In the genomic region with DNA sequence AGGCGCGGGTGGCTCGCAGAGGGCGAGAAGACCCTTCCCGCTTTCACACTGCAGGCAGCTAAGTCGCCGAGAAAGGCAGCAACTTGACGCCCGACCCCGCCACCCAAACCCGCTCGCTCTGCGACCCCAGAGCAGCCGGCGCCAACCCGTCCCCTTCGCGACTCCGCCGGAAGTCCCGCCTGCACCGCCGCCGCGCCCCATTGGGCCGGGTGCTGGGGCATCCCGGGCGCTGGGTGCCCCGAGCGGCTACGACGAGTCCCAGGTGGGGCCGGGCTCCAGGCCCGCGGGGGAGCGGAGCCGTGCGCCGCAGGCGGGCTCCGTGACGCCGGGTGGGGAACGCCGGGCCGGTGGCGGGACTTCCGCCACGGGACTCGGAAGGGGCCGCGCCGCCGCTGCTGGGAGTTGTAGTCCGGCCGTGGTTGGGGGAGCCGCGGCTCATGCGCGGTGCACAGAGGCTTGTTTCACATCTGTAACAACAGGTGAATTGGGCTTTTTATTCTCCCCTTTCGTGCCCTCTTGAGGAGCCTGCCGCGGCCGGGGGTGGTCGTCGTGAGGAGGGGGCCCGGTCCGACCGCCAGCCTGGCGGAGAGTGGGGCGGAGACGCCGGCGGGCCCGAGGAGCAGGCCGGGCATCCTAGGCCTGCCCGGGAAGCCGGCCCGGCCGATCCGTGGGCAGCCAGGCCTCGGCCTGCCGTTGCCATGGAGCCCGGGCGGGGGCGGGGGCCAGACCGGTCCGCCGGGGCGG, we compare ENCODE assay signal across 8 cellular contexts.
DNase-seq lines count a peak whose midpoint lies in the region; ATAC-seq and TF ChIP-seq lines count a peak whose summit lies in the region.

A gene with protein sequence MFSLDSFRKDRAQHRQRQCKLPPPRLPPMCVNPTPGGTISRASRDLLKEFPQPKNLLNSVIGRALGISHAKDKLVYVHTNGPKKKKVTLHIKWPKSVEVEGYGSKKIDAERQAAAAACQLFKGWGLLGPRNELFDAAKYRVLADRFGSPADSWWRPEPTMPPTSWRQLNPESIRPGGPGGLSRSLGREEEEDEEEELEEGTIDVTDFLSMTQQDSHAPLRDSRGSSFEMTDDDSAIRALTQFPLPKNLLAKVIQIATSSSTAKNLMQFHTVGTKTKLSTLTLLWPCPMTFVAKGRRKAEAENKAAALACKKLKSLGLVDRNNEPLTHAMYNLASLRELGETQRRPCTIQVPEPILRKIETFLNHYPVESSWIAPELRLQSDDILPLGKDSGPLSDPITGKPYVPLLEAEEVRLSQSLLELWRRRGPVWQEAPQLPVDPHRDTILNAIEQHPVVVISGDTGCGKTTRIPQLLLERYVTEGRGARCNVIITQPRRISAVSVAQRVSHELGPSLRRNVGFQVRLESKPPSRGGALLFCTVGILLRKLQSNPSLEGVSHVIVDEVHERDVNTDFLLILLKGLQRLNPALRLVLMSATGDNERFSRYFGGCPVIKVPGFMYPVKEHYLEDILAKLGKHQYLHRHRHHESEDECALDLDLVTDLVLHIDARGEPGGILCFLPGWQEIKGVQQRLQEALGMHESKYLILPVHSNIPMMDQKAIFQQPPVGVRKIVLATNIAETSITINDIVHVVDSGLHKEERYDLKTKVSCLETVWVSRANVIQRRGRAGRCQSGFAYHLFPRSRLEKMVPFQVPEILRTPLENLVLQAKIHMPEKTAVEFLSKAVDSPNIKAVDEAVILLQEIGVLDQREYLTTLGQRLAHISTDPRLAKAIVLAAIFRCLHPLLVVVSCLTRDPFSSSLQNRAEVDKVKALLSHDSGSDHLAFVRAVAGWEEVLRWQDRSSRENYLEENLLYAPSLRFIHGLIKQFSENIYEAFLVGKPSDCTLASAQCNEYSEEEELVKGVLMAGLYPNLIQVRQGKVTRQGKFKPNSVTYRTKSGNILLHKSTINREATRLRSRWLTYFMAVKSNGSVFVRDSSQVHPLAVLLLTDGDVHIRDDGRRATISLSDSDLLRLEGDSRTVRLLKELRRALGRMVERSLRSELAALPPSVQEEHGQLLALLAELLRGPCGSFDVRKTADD (plus strand): TSS at position 405 of the 744 bp plus-strand sequence. CDS start 7,546 bp downstream, outside the sequence.

- peaks cover 22% of the 10 kb centered on the region for H3K4me1 Mint-ChIP-seq in nephron

- ATAC-seq in GM21526 (IDR thresholded peaks at IDR 0.05; ENCODE audit: low FRiP score, unreplicated experiment): peak; percentile 83
- peak; percentile 94 for ATAC-seq in stimulated activated naive CD8-positive, alpha-beta T cell treated with anti-CD3 and anti-CD28 coated beads, Interleukin-15, Interleukin-2, amounts not matched to agents 100 U/mL and 50 U/mL, for 24 hours

- peak within 1 kb of the TSS; percentile 99 for H3K4me3 Mint-ChIP-seq in nephron

- H3K27me3 Mint-ChIP-seq in nephron (ENCODE audit: low read depth): peaks cover 3% of the 10 kb centered on the region

- DNase-seq in DMS53 treated with DMSO at 0.1 percent for 48 hours (lab: John Stamatoyannopoulos, UW; ENCODE audit: unreplicated experiment) (peak; percentile 7), HuH-7 (ENCODE audit: low spot score) (peak; percentile 87), fibroblast of pulmonary artery (ENCODE audit: low read depth) (peak; percentile 87)
- peak; percentile 78 for DNase-seq in activated effector memory CD4-positive, alpha-beta T cell treated with Interleukin-2 at 50 U/mL for 16 hours
- DNase-seq in stimulated activated naive CD8-positive, alpha-beta T cell treated with anti-CD3 and anti-CD28 coated beads, Interleukin-15, Interleukin-2, amounts not matched to agents 100 U/mL and 50 U/mL, for 24 hours: peak; percentile 90

- TF ChIP-seq CTCF in fibroblast of pulmonary artery (IDR thresholded peaks at IDR 0.05; ENCODE audit: low read length, missing control alignments) (no peak), nephron (IDR thresholded peaks at IDR 0.05; ENCODE audit: unreplicated experiment in 3 of 3) (no peak)

- H3K4me3 ChIP-seq in fibroblast of pulmonary artery (replicated peaks; ENCODE audit: low read depth, low read length): peak within 1 kb of the TSS; percentile 89

- no peaks in the 10 kb centered on the region for H3K9me3 Mint-ChIP-seq in nephron

- H3K27ac Mint-ChIP-seq in nephron: peak within 1 kb of the TSS; percentile 98 to 100 (median 100)

- peaks cover 9% of the 10 kb centered on the region for H3K36me3 Mint-ChIP-seq in nephron (ENCODE audit: low read depth)

- peak; percentile 66 for TF ChIP-seq POLR2A in Raji (IDR thresholded peaks at IDR 0.05; ENCODE audit: insufficient read depth, low read depth, low read length)

Comparison
In these comparisons a context has a peak if more than half of its experiments do, and no peak if none do; other contexts are left out.
1. Peak in every context shown above with its lines: DNase-seq, ATAC-seq and H3K4me3 ChIP-seq.
2. DNase-seq: peak in every context shown above with its lines; median percentile 90 in stimulated activated naive CD8-positive, alpha-beta T cell treated with anti-CD3 and anti-CD28 coated beads, Interleukin-15, Interleukin-2, amounts not matched to agents 100 U/mL and 50 U/mL, for 24 hours; 87 in HuH-7; 87 in fibroblast of pulmonary artery; 78 in activated effector memory CD4-positive, alpha-beta T cell treated with Interleukin-2 at 50 U/mL for 16 hours; 7 in DMS53 treated with DMSO at 0.1 percent for 48 hours.